19 cellular contexts compared by ENCODE assay signal in genomic region chr3:169400874-169401273, GRCh38.
DNase-seq lines count a peak whose midpoint lies in the region; ATAC-seq and TF ChIP-seq lines count a peak whose summit lies in the region.
"Had no signal": no experiment of that assay in that cellular context is flagged by ENCODE, and none has a peak within 500 bp of the region (broad histone marks: within the 10 kb centered on the region; RNA-seq: fewer than 3 reads in every experiment).

No MANE protein-coding gene starts in this region.

- H3K36me3 ChIP-seq in MM.1S (replicated peaks; ENCODE audit: insufficient read depth, low read length) (no peaks in the 10 kb centered on the region), psoas muscle (ENCODE audit: insufficient read depth in 1 of 2, low read depth in 1 of 2) (no peaks in the 10 kb centered on the region)
- H3K36me3 ChIP-seq: lower lobe of right lung, sigmoid colon, thyroid gland had no signal

- H3K4me3 ChIP-seq in MM.1S (ENCODE audit: low read length): no peak overlapping the region
- H3K4me3 ChIP-seq in psoas muscle: no peak overlapping the region
- H3K4me3 ChIP-seq: lower lobe of right lung, sigmoid colon, thyroid gland had no signal

- H3K27ac ChIP-seq in MM.1S (ENCODE audit: low read length): no peak overlapping the region
- H3K27ac ChIP-seq in psoas muscle: no peak overlapping the region
- H3K27ac ChIP-seq: lower lobe of right lung, sigmoid colon, thyroid gland had no signal

- H3K27me3 ChIP-seq in MM.1S (replicated peaks; ENCODE audit: insufficient read depth, low read length): no peaks in the 10 kb centered on the region
- H3K27me3 ChIP-seq in psoas muscle (ENCODE audit: insufficient read depth in 3 of 3, low read length in 2 of 3): no peaks in the 10 kb centered on the region
- H3K27me3 ChIP-seq: sigmoid colon, thyroid gland had no signal

- H3F3A ChIP-seq in MM.1S (ENCODE audit: insufficient read depth, low read length): no peaks in the 10 kb centered on the region

- intact Hi-C loops in psoas muscle (cut with DNase I): no loop called here

- H3K4me1 ChIP-seq in MM.1S (ENCODE audit: low read length) (no peaks in the 10 kb centered on the region), psoas muscle (no peaks in the 10 kb centered on the region)
- H3K4me1 ChIP-seq: sigmoid colon had no signal

- H3K9me3 ChIP-seq in MM.1S (replicated peaks; ENCODE audit: insufficient read depth, low read length) (no peaks in the 10 kb centered on the region), psoas muscle (no peaks in the 10 kb centered on the region)
- H3K9me3 ChIP-seq: lower lobe of right lung, sigmoid colon, thyroid gland had no signal

- H3K79me2 ChIP-seq in MM.1S (ENCODE audit: low read length): no peaks in the 10 kb centered on the region

- H3K9me2 ChIP-seq in MM.1S (replicated peaks; ENCODE audit: insufficient read depth, low read length): no peaks in the 10 kb centered on the region

- peak; percentile 10 for DNase-seq in ELF-1 (ENCODE audit: low read depth, low spot score)
- DNase-seq in NCI-H1436 treated with DMSO at 0.1 percent for 48 hours (lab: John Stamatoyannopoulos, UW): peak; percentile 89
- peak; percentile 45 for DNase-seq in NCI-H748 (lab: John Stamatoyannopoulos, UW; ENCODE audit: unreplicated experiment)
- DNase-seq in islet precursor cell: peak; percentile 81
- no peak for DNase-seq in MM.1S
- no peak for DNase-seq in psoas muscle
- no peak for DNase-seq in activated CD8-positive, alpha-beta memory T cell treated with anti-CD3 and anti-CD28 coated beads for 24 hours
- DNase-seq in activated CD4-positive, CD25-positive, alpha-beta regulatory T cell (lab: John Stamatoyannopoulos, UW): no peak
- DNase-seq: activated CD4-positive, alpha-beta T cell treated with anti-CD3 and anti-CD28 coated beads, Interleukin-2, amount 50 U/mL, for 48 hours; activated CD8-positive, alpha-beta memory T cell treated with anti-CD3 and anti-CD28 coated beads, Interleukin-2, amount 50 U/mL, for 48 hours; C1 segment of cervical spinal cord; dermis blood vessel endothelial cell; lower lobe of right lung; NCI-H2227 treated with DMSO at 0.1 percent for 48 hours; sigmoid colon; stimulated activated naive CD8-positive, alpha-beta T cell treated with anti-CD3 and anti-CD28 coated beads, Interleukin-15, amount 100 ng/mL, for 72 hours; thyroid gland had no signal

- TF ChIP-seq CTCF in MM.1S (IDR thresholded peaks at IDR 0.05; ENCODE audit: low read length) (no peak), psoas muscle (IDR thresholded peaks at IDR 0.05) (no peak)

- no peak overlapping the region for H3K4me2 ChIP-seq in MM.1S (ENCODE audit: low read depth, low read length)

- ATAC-seq in psoas muscle: no peak
- ATAC-seq: activated T-helper 17 cell treated with anti-CD3 and anti-CD28 coated beads, Interleukin-2, amount 50 U/mL, for 72 hours; HCT116; lower lobe of right lung; stimulated activated naive CD8-positive, alpha-beta T cell treated with anti-CD3 and anti-CD28 coated beads, Interleukin-15, amount 100 ng/mL, for 72 hours had no signal

- H4K20me1 ChIP-seq in MM.1S (ENCODE audit: insufficient read depth, low read length): no peaks in the 10 kb centered on the region

- no peak overlapping the region for H2AFZ ChIP-seq in MM.1S (ENCODE audit: low read length)

- no peak overlapping the region for H3K9ac ChIP-seq in MM.1S (ENCODE audit: low read length)

- WGBS in psoas muscle, 3 donors: 28 to 42% (median 38%) methylated on average over 6 of the region's 6 CpGs

Comparison
In these comparisons a context has a peak if more than half of its experiments do, and no peak if none do; other contexts are left out.
1. DNase-seq: peak in ELF-1 (single experiment), NCI-H1436 treated with DMSO at 0.1 percent for 48 hours (single experiment), NCI-H748 (single experiment) and islet precursor cell (single experiment); none in MM.1S (single experiment), psoas muscle (0 of 2), activated CD8-positive, alpha-beta memory T cell treated with anti-CD3 and anti-CD28 coated beads for 24 hours (single experiment) and activated CD4-positive, CD25-positive, alpha-beta regulatory T cell (0 of 4).